ENCODE assay signal across 13 cellular contexts in the genomic region with DNA sequence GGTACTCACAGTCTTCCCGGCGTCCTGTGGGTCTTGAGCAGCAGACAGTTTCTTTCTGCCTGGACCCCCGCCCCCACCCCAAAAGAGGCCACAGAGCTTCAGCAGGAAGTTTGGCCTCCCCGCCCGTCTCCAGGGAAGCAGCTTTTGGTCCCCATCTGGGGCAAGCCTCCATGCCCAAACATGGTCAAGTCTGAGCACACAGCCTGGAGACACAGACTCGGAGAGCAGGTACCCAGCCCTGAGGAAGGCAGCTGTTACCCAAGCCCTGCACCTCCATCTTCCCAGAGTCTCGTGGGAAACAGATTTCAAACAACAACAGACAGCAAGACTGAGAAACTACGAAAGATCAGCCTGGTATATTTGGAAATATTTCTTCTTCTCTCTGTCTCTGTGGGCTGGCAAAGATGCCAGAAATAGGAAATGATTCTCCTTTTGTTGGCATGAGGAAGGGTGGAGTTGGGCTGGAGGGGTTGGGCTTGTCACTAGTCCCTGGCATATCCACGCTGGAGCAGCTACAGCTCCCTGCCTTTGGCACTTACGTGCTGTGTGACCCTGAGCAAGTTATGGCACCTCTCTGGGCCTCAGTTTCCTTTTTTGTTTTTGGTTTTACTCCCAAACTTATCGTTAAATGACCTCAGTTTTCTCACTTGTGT. TPM values are rescaled to one million over a fixed set of nuclear protein-coding genes. Genes with fewer than 3 reads are reported as not detected.
DNase-seq lines count a peak whose midpoint lies in the region; ATAC-seq and TF ChIP-seq lines count a peak whose summit lies in the region.
"Had no signal": no experiment of that assay in that cellular context is flagged by ENCODE, and none has a peak within 500 bp of the region (broad histone marks: within the 10 kb centered on the region; RNA-seq: fewer than 3 reads in every experiment).

A gene with protein sequence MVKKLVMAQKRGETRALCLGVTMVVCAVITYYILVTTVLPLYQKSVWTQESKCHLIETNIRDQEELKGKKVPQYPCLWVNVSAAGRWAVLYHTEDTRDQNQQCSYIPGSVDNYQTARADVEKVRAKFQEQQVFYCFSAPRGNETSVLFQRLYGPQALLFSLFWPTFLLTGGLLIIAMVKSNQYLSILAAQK (minus strand): TSS at position 118 of the 653 bp plus-strand sequence. CDS start 3,920 bp downstream, outside the sequence.

- DNase-seq in GDM1 (lab: John Stamatoyannopoulos, UW) (peak; percentile 22), NOMO-1 treated with DMSO at 0.1 percent for 48 hours (lab: John Stamatoyannopoulos, UW; ENCODE audit: unreplicated experiment) (peak; percentile 40), right cardiac atrium (peak in 2 of 3 donors; percentile 32 to 62), sciatic nerve (ENCODE audit: low spot score) (no peak), OCI-M2 (lab: John Stamatoyannopoulos, UW; ENCODE audit: unreplicated experiment) (no peak), MM.1S (no peak)
- no peak for DNase-seq in activated CD4-positive, alpha-beta T cell treated with anti-CD3 and anti-CD28 coated beads, Interleukin-2, amount 50 U/mL, for 4 hours
- DNase-seq: CD8-positive, alpha-beta memory T cell; foreskin melanocyte; NCI-H2081 had no signal

- H3K4me3 ChIP-seq in right cardiac atrium (ENCODE audit: low read length) (peak within 1 kb of the TSS; percentile 29), MM.1S (ENCODE audit: low read length) (no peak within 1 kb of the TSS)
- H3K4me3 ChIP-seq: HAP-1 had no signal

- WGBS in right cardiac atrium, result 33% methylated on average over 11 of the region's 11 CpGs

- no peak within 1 kb of the TSS for H2AFZ ChIP-seq in MM.1S (ENCODE audit: low read length)

- H3K36me3 ChIP-seq in MM.1S (replicated peaks; ENCODE audit: insufficient read depth, low read length), result no peaks in the 10 kb centered on the region
- H3K36me3 ChIP-seq: HAP-1 had no signal

- no peaks in the 10 kb centered on the region for H4K20me1 ChIP-seq in MM.1S (ENCODE audit: insufficient read depth, low read length)

- TF ChIP-seq CTCF in MM.1S (IDR thresholded peaks at IDR 0.05; ENCODE audit: low read length), result no peak

- intact Hi-C loops in right cardiac atrium (cut with DNase I), result no loop called here
- intact Hi-C loops in sciatic nerve (cut with DNase I), result no loop called here

- ATAC-seq in right cardiac atrium (peak; percentile 41 to 69), sciatic nerve (peak; percentile 41), HG03139 (IDR thresholded peaks at IDR 0.05; ENCODE audit: unreplicated experiment) (no peak)

- no peaks in the 10 kb centered on the region for H3K9me3 ChIP-seq in right cardiac atrium (ENCODE audit: control insufficient read depth, low read length)
- H3K9me3 ChIP-seq in MM.1S (replicated peaks; ENCODE audit: insufficient read depth, low read length), result no peaks in the 10 kb centered on the region
- H3K9me3 ChIP-seq: HAP-1 had no signal

- H3K9ac ChIP-seq in MM.1S (ENCODE audit: low read length), result no peak within 1 kb of the TSS

- no peaks in the 10 kb centered on the region for H3F3A ChIP-seq in MM.1S (ENCODE audit: insufficient read depth, low read length)

- no peak within 1 kb of the TSS for H3K4me2 ChIP-seq in MM.1S (ENCODE audit: low read depth, low read length)

- H3K27ac ChIP-seq in right cardiac atrium (ENCODE audit: low read length) (no peak within 1 kb of the TSS), MM.1S (ENCODE audit: low read length) (no peak within 1 kb of the TSS)

- H3K27me3 ChIP-seq in right cardiac atrium (ENCODE audit: control insufficient read depth, insufficient read depth) (no peaks in the 10 kb centered on the region), MM.1S (replicated peaks; ENCODE audit: insufficient read depth, low read length) (no peaks in the 10 kb centered on the region)

- no peaks in the 10 kb centered on the region for H3K79me2 ChIP-seq in MM.1S (ENCODE audit: low read length)

- no peaks in the 10 kb centered on the region for H3K9me2 ChIP-seq in MM.1S (replicated peaks; ENCODE audit: insufficient read depth, low read length)

- H3K4me1 ChIP-seq in right cardiac atrium (ENCODE audit: control insufficient read depth, insufficient read depth, low read length) (no peaks in the 10 kb centered on the region), MM.1S (ENCODE audit: low read length) (no peaks in the 10 kb centered on the region)
- H3K4me1 ChIP-seq: HAP-1 had no signal

RNA-seq across cellular contexts. Expression of the gene that starts here (rescaled TPM):
- total RNA-seq in right cardiac atrium (1 to 10 TPM in 3 of 4 donors, under 1 TPM in 1; 0.97 to 2.8 (median 1.9) TPM), sciatic nerve (1.4 TPM)
- polyA plus RNA-seq in right cardiac atrium, result 1.3 TPM
- total RNA-seq: CD8-positive, alpha-beta memory T cell had no signal
- polyA plus RNA-seq: CD8-positive, alpha-beta memory T cell; neural cell had no signal

Comparison
In these comparisons a context has a peak if more than half of its experiments do, and no peak if none do; other contexts are left out.
1. DNase-seq: peak in GDM1 (single experiment), NOMO-1 treated with DMSO at 0.1 percent for 48 hours (single experiment) and right cardiac atrium (2 of 3); none in sciatic nerve (single experiment), OCI-M2 (single experiment), activated CD4-positive, alpha-beta T cell treated with anti-CD3 and anti-CD28 coated beads, Interleukin-2, amount 50 U/mL, for 4 hours (0 of 2) and MM.1S (single experiment).